In the genomic region with DNA sequence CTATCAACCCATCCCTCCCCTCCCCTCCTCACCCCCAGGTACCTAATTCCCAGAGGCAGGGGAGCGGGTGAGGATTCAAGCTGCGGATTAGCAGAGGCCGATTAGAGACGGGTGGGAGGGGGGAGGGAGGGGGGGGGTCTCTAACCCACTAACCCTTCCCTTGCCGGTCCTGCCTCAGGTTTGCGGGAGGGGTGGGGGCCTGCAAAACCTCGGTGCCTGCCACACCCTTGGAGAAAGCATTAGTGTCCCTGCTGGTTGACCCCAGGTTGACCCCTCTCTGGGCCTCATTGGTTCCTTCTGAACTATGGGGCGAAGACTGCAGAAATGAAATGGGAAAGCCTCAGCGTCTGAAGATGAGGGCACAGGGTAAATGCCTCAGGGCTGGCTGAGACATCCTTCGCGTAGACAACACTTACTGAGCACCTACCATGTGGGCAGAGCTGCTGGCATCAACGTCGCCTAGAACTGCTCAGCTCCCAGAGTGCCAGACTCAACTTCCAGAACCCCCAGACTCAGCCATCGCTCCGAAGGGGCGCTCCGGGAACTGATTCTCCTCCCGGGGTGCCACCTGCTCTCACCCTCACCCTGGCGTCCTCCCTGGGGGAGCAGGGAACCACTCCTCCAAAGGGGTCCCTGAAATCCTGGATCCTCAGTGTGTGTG, we compare ENCODE assay signal across 9 cellular contexts. TPM values are rescaled to one million over a fixed set of nuclear protein-coding genes. Genes with fewer than 3 reads are reported as not detected.
A peak's percentile ranks its signal among the peaks of the same experiment; 100 is the strongest.
DNase-seq lines count a peak whose midpoint lies in the region; ATAC-seq and TF ChIP-seq lines count a peak whose summit lies in the region.
"Had no signal": no experiment of that assay in that cellular context is flagged by ENCODE, and none has a peak within 500 bp of the region (broad histone marks: within the 10 kb centered on the region; RNA-seq: fewer than 3 reads in every experiment).

No MANE protein-coding gene starts in this region.

- no peaks in the 10 kb centered on the region for H3K9me3 Mint-ChIP-seq in activated CD4-positive, alpha-beta T cell treated with anti-CD3 and anti-CD28 coated beads for 36 hours (ENCODE audit: low read depth)
- no peaks in the 10 kb centered on the region for H3K9me3 Mint-ChIP-seq in activated T-helper 17 cell treated with anti-CD3 and anti-CD28 coated beads, Interleukin-2, amount 50 U/mL, for 72 hours

- no peak for ATAC-seq in activated CD4-positive, alpha-beta T cell treated with anti-CD3 and anti-CD28 coated beads for 36 hours
- peak; percentile 9 for ATAC-seq in activated T-helper 17 cell treated with anti-CD3 and anti-CD28 coated beads, Interleukin-2, amount 50 U/mL, for 72 hours (replicated peaks)

- 55% methylated on average over 19 of the region's 19 CpGs for WGBS in liver

- POLR2A ChIA-PET in activated CD4-positive, alpha-beta T cell treated with anti-CD3 and anti-CD28 coated beads for 36 hours (lab: Charles Lee): no interaction called here

- H3K36me3 ChIP-seq in liver (ENCODE audit: control insufficient read depth in 4 of 4, insufficient read depth in 3 of 4, low read depth in 1 of 4, low read length in 3 of 4): no peaks in the 10 kb centered on the region

- DNase-seq in activated CD4-positive, alpha-beta T cell treated with anti-CD3 and anti-CD28 coated beads for 36 hours: peak; percentile 32
- no peak for DNase-seq in activated CD4-positive, alpha-beta T cell treated with anti-CD3 and anti-CD28 coated beads, Interleukin-2, amount 50 U/mL, for 1 hour
- DNase-seq in superior temporal gyrus (ENCODE audit: extremely low spot score) (peak; percentile 26), NCI-H1092 treated with DMSO at 0.1 percent for 48 hours (lab: John Stamatoyannopoulos, UW) (no peak), cortex of kidney (lab: John Stamatoyannopoulos, UW) (no peak), ACHN (no peak)
- DNase-seq: stimulated activated CD4-positive, alpha-beta T cell treated with anti-CD3 and anti-CD28 coated beads, Interleukin-4, amount 100 ng/mL, for 24 hours had no signal

- peak overlapping the region in 1 of 3 donors; percentile 97 for H3K4me3 ChIP-seq in liver (ENCODE audit: low read depth in 1 of 3, low read length in 3 of 3)

- H3K9ac ChIP-seq in liver (ENCODE audit: low read depth in 1 of 2, low read length in 2 of 2): no peak overlapping the region

- H3K4me1 ChIP-seq in liver (ENCODE audit: control insufficient read depth in 4 of 4, insufficient read depth in 4 of 4, low read length in 3 of 4): peaks cover 4 to 18% (median 15%) of the 10 kb centered on the region in 4 donors

- no peak for TF ChIP-seq CTCF in liver (IDR thresholded peaks at IDR 0.05; ENCODE audit: low read depth, low read length, missing input control)

- peak overlapping the region; percentile 60 for H3K4me3 Mint-ChIP-seq in activated CD4-positive, alpha-beta T cell treated with anti-CD3 and anti-CD28 coated beads for 36 hours
- peak overlapping the region; percentile 77 for H3K4me3 Mint-ChIP-seq in activated T-helper 17 cell treated with anti-CD3 and anti-CD28 coated beads, Interleukin-2, amount 50 U/mL, for 72 hours

- H3K36me3 Mint-ChIP-seq in activated CD4-positive, alpha-beta T cell treated with anti-CD3 and anti-CD28 coated beads for 36 hours (ENCODE audit: low read depth): no peaks in the 10 kb centered on the region
- H3K36me3 Mint-ChIP-seq in activated T-helper 17 cell treated with anti-CD3 and anti-CD28 coated beads, Interleukin-2, amount 50 U/mL, for 72 hours (ENCODE audit: low read depth): no peaks in the 10 kb centered on the region

- no peak for TF ChIP-seq RAD21 in liver (IDR thresholded peaks at IDR 0.05)

- no peaks in the 10 kb centered on the region for H3K9me3 ChIP-seq in liver (ENCODE audit: control insufficient read depth in 4 of 4, low read length in 3 of 4)

- peak overlapping the region; percentile 89 for H3K27ac ChIP-seq in liver (ENCODE audit: low read depth in 1 of 2, low read length in 2 of 2)

- in situ Hi-C loops in ACHN (cut with HindIII; ENCODE audit: low pct_ligation_motif_present, low pct_unique_long_range_greater_than_20kb, low sequenced_read_pairs): no loop called here

- peaks cover 30% of the 10 kb centered on the region for H3K4me1 Mint-ChIP-seq in activated CD4-positive, alpha-beta T cell treated with anti-CD3 and anti-CD28 coated beads for 36 hours
- peaks cover 11% of the 10 kb centered on the region for H3K4me1 Mint-ChIP-seq in activated T-helper 17 cell treated with anti-CD3 and anti-CD28 coated beads, Interleukin-2, amount 50 U/mL, for 72 hours

- intact Hi-C loops in activated CD4-positive, alpha-beta T cell treated with anti-CD3 and anti-CD28 coated beads for 36 hours (cut with DNase I, micrococcal nuclease): no loop called here

- H3K27me3 Mint-ChIP-seq in activated CD4-positive, alpha-beta T cell treated with anti-CD3 and anti-CD28 coated beads for 36 hours: peaks cover 11% of the 10 kb centered on the region
- H3K27me3 Mint-ChIP-seq in activated T-helper 17 cell treated with anti-CD3 and anti-CD28 coated beads, Interleukin-2, amount 50 U/mL, for 72 hours: no peaks in the 10 kb centered on the region

- no peak overlapping the region for H3K27ac Mint-ChIP-seq in activated CD4-positive, alpha-beta T cell treated with anti-CD3 and anti-CD28 coated beads for 36 hours
- no peak overlapping the region for H3K27ac Mint-ChIP-seq in activated T-helper 17 cell treated with anti-CD3 and anti-CD28 coated beads, Interleukin-2, amount 50 U/mL, for 72 hours

- H3K27me3 ChIP-seq in liver (ENCODE audit: control insufficient read depth in 4 of 4, insufficient read depth in 4 of 4, low read length in 3 of 4): no peaks in the 10 kb centered on the region

- CTCF ChIA-PET in activated CD4-positive, alpha-beta T cell treated with anti-CD3 and anti-CD28 coated beads for 36 hours (lab: Charles Lee): no interaction called here

TF ChIP-seq in liver, 16 proteins besides CTCF, POLR2A, EP300 and RAD21:
- no peak for TF ChIP-seq RXRA (IDR thresholded peaks at IDR 0.05)
TF ChIP-seq in liver: peak in this region for 0.

RNA-seq across cellular contexts. Expression of a gene that starts 8.5 kb away (rescaled TPM):
- total RNA-seq in activated CD4-positive, alpha-beta T cell treated with anti-CD3 and anti-CD28 coated beads for 36 hours: 10 to 100 TPM; 20.5 to 22.6 TPM
- total RNA-seq in activated T-helper 17 cell treated with anti-CD3 and anti-CD28 coated beads, Interleukin-2, amount 50 U/mL, for 72 hours: 10 to 100 TPM; 16.7 to 18.1 TPM
- 100 to 1,000 TPM in 1 of 2 donors, 10 to 100 TPM in 1; 12.8 to 100 TPM for total RNA-seq in liver
- 10 to 100 TPM; 71.8 to 78.5 TPM for polyA plus RNA-seq in liver

Comparison
In these comparisons a context has a peak if more than half of its experiments do, and no peak if none do; other contexts are left out.
1. DNase-seq: peak in activated CD4-positive, alpha-beta T cell treated with anti-CD3 and anti-CD28 coated beads for 36 hours (single experiment) and superior temporal gyrus (single experiment); none in activated CD4-positive, alpha-beta T cell treated with anti-CD3 and anti-CD28 coated beads, Interleukin-2, amount 50 U/mL, for 1 hour (single experiment), NCI-H1092 treated with DMSO at 0.1 percent for 48 hours (single experiment), cortex of kidney (single experiment) and ACHN (single experiment).